Comparison of ENCODE assay signal across 11 cellular contexts in the genomic region with DNA sequence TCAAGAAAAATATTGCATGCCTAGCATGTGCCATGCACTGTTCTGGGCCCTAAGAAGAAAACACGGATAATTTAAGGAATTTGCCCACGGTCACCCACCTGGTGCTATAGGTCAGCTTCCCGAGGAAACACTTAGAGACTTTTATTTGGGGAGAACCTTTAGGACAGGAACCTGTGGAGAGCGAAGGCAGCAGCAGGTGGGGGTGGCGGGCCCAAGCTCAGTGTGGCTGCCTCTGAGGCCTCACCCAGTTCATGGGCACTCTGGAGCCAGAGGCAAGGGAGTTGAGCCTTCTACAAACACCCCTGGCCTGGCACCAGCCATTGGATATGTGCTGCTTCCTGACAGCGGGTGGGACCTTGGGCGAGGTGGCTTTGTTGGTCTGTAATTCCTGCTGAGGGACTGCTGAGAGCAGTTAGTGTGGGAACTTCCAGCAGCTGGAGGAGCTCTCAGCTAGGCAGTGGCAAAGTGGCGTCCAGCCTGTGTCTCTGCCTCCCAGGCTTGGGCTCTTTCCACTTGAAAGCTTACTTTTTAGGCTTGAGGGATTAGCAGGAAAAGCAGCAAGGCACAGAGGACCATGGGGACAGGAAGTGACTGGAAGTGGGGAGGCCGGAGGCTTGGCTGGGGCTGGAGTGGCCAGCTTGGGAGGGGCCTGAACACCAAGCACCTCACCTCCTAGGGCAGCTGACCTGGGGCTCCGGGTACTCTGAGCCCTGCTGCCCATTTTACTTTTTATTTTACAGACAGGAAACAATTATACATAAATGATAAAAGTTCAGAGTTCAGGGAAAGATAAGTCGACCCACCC. TPM values are rescaled to one million over a fixed set of nuclear protein-coding genes. Genes with fewer than 3 reads are reported as not detected.
A peak's percentile ranks its signal among the peaks of the same experiment; 100 is the strongest.
DNase-seq lines count a peak whose midpoint lies in the region; TF ChIP-seq lines count a peak whose summit lies in the region.
"Had no signal": no experiment of that assay in that cellular context is flagged by ENCODE, and none has a peak within 500 bp of the region (broad histone marks: within the 10 kb centered on the region; RNA-seq: fewer than 3 reads in every experiment).

No MANE protein-coding gene starts in this region.

- no peak for TF ChIP-seq CTCF in NB4 (IDR thresholded peaks at IDR 0.05; ENCODE audit: low read depth, low read length)
- TF ChIP-seq CTCF in esophagus squamous epithelium (IDR thresholded peaks at IDR 0.05) = no peak
- TF ChIP-seq CTCF in osteocyte (IDR thresholded peaks at IDR 0.05) = peak; percentile 21
- TF ChIP-seq CTCF in GM10266 (IDR thresholded peaks at IDR 0.05; ENCODE audit: control insufficient read depth, insufficient read depth, low read depth, missing control alignments) = no peak

- H3K27me3 Mint-ChIP-seq in osteocyte (ENCODE audit: unreplicated experiment) = no peaks in the 10 kb centered on the region
- H3K27me3 Mint-ChIP-seq: progenitor cell of endocrine pancreas had no signal

- no peaks in the 10 kb centered on the region for H3K9me3 Mint-ChIP-seq in osteocyte (ENCODE audit: unreplicated experiment)

- no peak overlapping the region for H3K4me3 Mint-ChIP-seq in osteocyte (ENCODE audit: unreplicated experiment)

- peaks cover 84% of the 10 kb centered on the region for H4K20me1 ChIP-seq in BLaER1

- WGBS in esophagus squamous epithelium, 2 donors = 61 to 69% methylated on average over 9 to 10 of the region's 11 CpGs

- DNase-seq in NB4 (ENCODE audit: low read depth) (peak; percentile 19), esophagus squamous epithelium (lab: John Stamatoyannopoulos, UW) (no peak), osteocyte (ENCODE audit: extremely low spot score, unreplicated experiment) (no peak), NCI-H2171 (lab: John Stamatoyannopoulos, UW) (no peak), SK-N-DZ (ENCODE audit: low spot score) (no peak), GM10266 (ENCODE audit: extremely low spot score) (no peak)
- no peak for DNase-seq in activated CD4-positive, CD25-positive, alpha-beta regulatory T cell treated with anti-CD3 and anti-CD28 coated beads, Interleukin-2, amount 50 U/mL, for 72 hours
- DNase-seq: activated effector memory CD4-positive, alpha-beta T cell treated with Interleukin-2 at 50 U/mL for 16 hours; NCI-H1105 had no signal

- H3K4me3 ChIP-seq in BLaER1 (no peak overlapping the region), NB4 (ENCODE audit: low read depth, low read length) (no peak overlapping the region), esophagus squamous epithelium (no peak overlapping the region)

- 0 out of 2 replicates have a peak overlapping the region, but pooled peaks have one; percentile 18 for H3K9ac ChIP-seq in BLaER1

- TF ChIP-seq POLR2A in NB4 (IDR thresholded peaks at IDR 0.05; ENCODE audit: extremely low read depth, insufficient read length) (no peak), esophagus squamous epithelium (IDR thresholded peaks at IDR 0.05) (no peak)

- H3K4me1 Mint-ChIP-seq in osteocyte (ENCODE audit: unreplicated experiment) = peaks cover 20% of the 10 kb centered on the region

- H3K27ac Mint-ChIP-seq in osteocyte (ENCODE audit: unreplicated experiment) = peak overlapping the region; percentile 71
- H3K27ac Mint-ChIP-seq: progenitor cell of endocrine pancreas had no signal

- H3K27ac ChIP-seq in BLaER1 (peak overlapping the region; percentile 45; the same call in 1 of the 2 replicates), esophagus squamous epithelium (peak overlapping the region; percentile 44 to 81 (median 71))

- peaks cover 27% of the 10 kb centered on the region for H3K4me1 ChIP-seq in BLaER1
- H3K4me1 ChIP-seq in esophagus squamous epithelium = peaks cover 11 to 35% (median 16%) of the 10 kb centered on the region in 3 donors

- peaks cover 35% of the 10 kb centered on the region for H3K36me3 Mint-ChIP-seq in osteocyte (ENCODE audit: unreplicated experiment)

- no peak overlapping the region for H3K4me2 ChIP-seq in BLaER1

- H3K36me3 ChIP-seq in BLaER1 = peaks cover 100% of the 10 kb centered on the region
- H3K36me3 ChIP-seq in esophagus squamous epithelium = peaks cover 6 to 72% (median 36%) of the 10 kb centered on the region in 3 donors

- H3K27me3 ChIP-seq in BLaER1 = no peaks in the 10 kb centered on the region
- H3K27me3 ChIP-seq in esophagus squamous epithelium = no peaks in the 10 kb centered on the region

- intact Hi-C loops in esophagus squamous epithelium (cut with DNase I) = no loop called here

- H3K9me3 ChIP-seq in BLaER1 = no peaks in the 10 kb centered on the region
- no peaks in the 10 kb centered on the region for H3K9me3 ChIP-seq in esophagus squamous epithelium

RNA-seq across cellular contexts. Expression of gene MRPL37, which starts 19.1 kb away (rescaled TPM):
- total RNA-seq in esophagus squamous epithelium (100 to 1,000 TPM in 1 of 4 donors, 10 to 100 TPM in 3; 63.1 to 101 (median 79.3) TPM), osteocyte (73.7 and 78.2 TPM in 2 replicates)
- polyA plus RNA-seq in SK-N-DZ (2014; cell fraction: cytosol; rRNA removed) = 90.9 and 96.7 TPM in 2 replicates
- 51.6 and 56.6 TPM in 2 replicates for polyA plus RNA-seq in SK-N-DZ (2014; cell fraction: nucleus; rRNA removed)

RNA-seq across cellular contexts. Expression of gene CYB5RL, which starts 19.3 kb away (rescaled TPM):
- 1 to 10 TPM; 2.2 to 4.7 (median 3.0) TPM for total RNA-seq in esophagus squamous epithelium
- 10.7 and 12.4 TPM in 2 replicates for total RNA-seq in osteocyte
- 12.1 and 18.6 TPM in 2 replicates for polyA plus RNA-seq in SK-N-DZ (2014; cell fraction: cytosol; rRNA removed)
- 11.0 and 14.0 TPM in 2 replicates for polyA plus RNA-seq in SK-N-DZ (2014; cell fraction: nucleus; rRNA removed)
